ENCODE assay signal across 22 cellular contexts in the genomic region with DNA sequence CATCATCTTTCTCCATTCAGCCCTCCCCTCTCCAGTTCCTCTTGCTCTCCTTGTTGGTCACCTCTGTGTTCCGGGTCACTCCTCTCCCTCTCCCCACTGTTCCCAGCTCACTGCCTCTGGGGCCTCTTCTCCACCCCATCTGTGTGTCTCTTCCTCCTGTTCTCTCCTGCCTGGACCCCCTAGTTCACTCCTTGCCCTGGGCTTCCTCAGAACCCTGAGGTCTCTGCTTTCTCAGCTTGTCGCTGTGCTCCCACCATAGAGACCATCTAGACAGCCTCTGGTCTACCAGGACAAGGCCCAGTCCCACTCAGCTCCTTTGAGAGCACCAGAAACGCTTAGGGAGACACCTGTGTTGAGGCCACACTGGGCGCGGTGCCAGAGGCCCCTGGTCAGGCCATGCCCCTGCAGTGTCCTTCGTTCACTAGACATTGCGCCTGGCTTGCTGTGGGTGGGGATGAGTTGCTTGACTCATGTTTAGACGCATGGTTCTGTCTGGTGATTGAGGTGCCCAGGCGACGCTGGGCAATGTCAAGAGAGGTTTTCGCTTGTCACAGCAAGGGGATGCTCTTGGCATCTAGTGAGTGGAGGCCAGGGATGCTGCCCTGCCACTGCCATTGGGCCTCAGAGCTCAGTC. TPM values are rescaled to one million over a fixed set of nuclear protein-coding genes. Genes with fewer than 3 reads are reported as not detected.
DNase-seq lines count a peak whose midpoint lies in the region; ATAC-seq and TF ChIP-seq lines count a peak whose summit lies in the region.
"Had no signal": no experiment of that assay in that cellular context is flagged by ENCODE, and none has a peak within 500 bp of the region (broad histone marks: within the 10 kb centered on the region; RNA-seq: fewer than 3 reads in every experiment).

No MANE protein-coding gene starts in this region.

- H3K27me3 ChIP-seq in hepatocyte: no peaks in the 10 kb centered on the region
- no peaks in the 10 kb centered on the region for H3K27me3 ChIP-seq in smooth muscle cell (ENCODE audit: low read depth)
- no peaks in the 10 kb centered on the region for H3K27me3 ChIP-seq in upper lobe of right lung
- H3K27me3 ChIP-seq: brain microvascular endothelial cell, vagina had no signal

- intact Hi-C loops in upper lobe of right lung (cut with DNase I): no loop called here

- H3K9me3 Mint-ChIP-seq in activated T-cell treated with anti-CD3 and anti-CD28 coated beads, Interleukin-2, amount 50 U/mL, for 24 hours: no peaks in the 10 kb centered on the region
- no peaks in the 10 kb centered on the region for H3K9me3 Mint-ChIP-seq in activated CD8-positive, alpha-beta T cell treated with anti-CD3 and anti-CD28 coated beads, Interleukin-2, amount 10 ng/mL, durations not matched to agents 7 days and 5 days (ENCODE audit: insufficient read depth)
- H3K9me3 Mint-ChIP-seq: activated T-helper 2 cell treated with anti-CD3 and anti-CD28 coated beads, Interferon-gamma antibody, Interleukin-2, Interleukin-4, amounts not matched to agents 10 μg/mL and 5 μg/mL and 100 μg/mL, durations not matched to agents 14 hours and 24 hours and 36 hours; stimulated activated naive CD8-positive, alpha-beta T cell treated with anti-CD3 and anti-CD28 coated beads, Interleukin-15, amount 100 ng/mL, for 72 hours had no signal

- no peak for DNase-seq in activated T-cell treated with anti-CD3 and anti-CD28 coated beads, Interleukin-2, amount 50 U/mL, for 24 hours
- no peak for DNase-seq in activated T-cell treated with anti-CD3 and anti-CD28 coated beads, Interleukin-2, amount 50 U/mL, for 48 hours
- DNase-seq in activated CD8-positive, alpha-beta T cell treated with anti-CD3 and anti-CD28 coated beads, Interleukin-2, amount 10 ng/mL, durations not matched to agents 7 days and 5 days: no peak
- peak; percentile 9 for DNase-seq in hepatocyte (ENCODE audit: low spot score)
- no peak for DNase-seq in smooth muscle cell (lab: John Stamatoyannopoulos, UW; ENCODE audit: unreplicated experiment)
- DNase-seq in erythroblast (lab: John Stamatoyannopoulos, UW): no peak
- no peak for DNase-seq in upper lobe of right lung
- DNase-seq in cerebellum (ENCODE audit: low spot score): no peak
- DNase-seq: activated CD4-positive, alpha-beta T cell treated with anti-CD3 and anti-CD28 coated beads, Interleukin-2, amount 50 U/mL, for 4 hours; brain microvascular endothelial cell; DND-41; hippocampal formation; kidney glomerular epithelial cell; MV-4-11; NCI-H2029; NCI-H510A treated with DMSO at 0.1 percent for 48 hours; stimulated activated CD4-positive, alpha-beta T cell treated with anti-CD3 and anti-CD28 coated beads, Interleukin-12 subunit alpha, Interleukin-12 subunit beta, amount 100 ng/mL, for 4 hours; stimulated activated naive CD8-positive, alpha-beta T cell treated with anti-CD3 and anti-CD28 coated beads, Interleukin-15, amount 100 ng/mL, for 72 hours had no signal

- H2AFZ ChIP-seq in hepatocyte: no peak overlapping the region
- H2AFZ ChIP-seq in smooth muscle cell (ENCODE audit: low read depth): no peak overlapping the region

- H3K4me3 Mint-ChIP-seq in activated T-cell treated with anti-CD3 and anti-CD28 coated beads, Interleukin-2, amount 50 U/mL, for 24 hours: no peak overlapping the region
- H3K4me3 Mint-ChIP-seq in activated CD8-positive, alpha-beta T cell treated with anti-CD3 and anti-CD28 coated beads, Interleukin-2, amount 10 ng/mL, durations not matched to agents 7 days and 5 days: no peak overlapping the region
- H3K4me3 Mint-ChIP-seq: CD14-positive monocyte; stimulated activated naive CD8-positive, alpha-beta T cell treated with anti-CD3 and anti-CD28 coated beads, Interleukin-15, amount 100 ng/mL, for 72 hours had no signal

- H3K27me3 Mint-ChIP-seq in activated T-cell treated with anti-CD3 and anti-CD28 coated beads, Interleukin-2, amount 50 U/mL, for 24 hours: no peaks in the 10 kb centered on the region
- H3K27me3 Mint-ChIP-seq in activated CD8-positive, alpha-beta T cell treated with anti-CD3 and anti-CD28 coated beads, Interleukin-2, amount 10 ng/mL, durations not matched to agents 7 days and 5 days (ENCODE audit: low read depth): no peaks in the 10 kb centered on the region
- H3K27me3 Mint-ChIP-seq: stimulated activated naive CD8-positive, alpha-beta T cell treated with anti-CD3 and anti-CD28 coated beads, Interleukin-15, amount 100 ng/mL, for 72 hours had no signal

- no peak for ATAC-seq in activated CD8-positive, alpha-beta T cell treated with anti-CD3 and anti-CD28 coated beads, Interleukin-2, amount 10 ng/mL, durations not matched to agents 7 days and 5 days
- ATAC-seq in upper lobe of right lung: no peak
- ATAC-seq: stimulated activated naive CD8-positive, alpha-beta T cell treated with anti-CD3 and anti-CD28 coated beads, Interleukin-15, amount 100 ng/mL, for 72 hours had no signal

- TF ChIP-seq POLR2A in erythroblast (IDR thresholded peaks at IDR 0.05; ENCODE audit: low read length): no peak

- H3K4me1 Mint-ChIP-seq in activated T-cell treated with anti-CD3 and anti-CD28 coated beads, Interleukin-2, amount 50 U/mL, for 24 hours (ENCODE audit: low read depth): peaks cover 30% of the 10 kb centered on the region
- H3K4me1 Mint-ChIP-seq in activated CD8-positive, alpha-beta T cell treated with anti-CD3 and anti-CD28 coated beads, Interleukin-2, amount 10 ng/mL, durations not matched to agents 7 days and 5 days (ENCODE audit: low read depth): peaks cover 31% of the 10 kb centered on the region

- H3K9me3 ChIP-seq in hepatocyte (ENCODE audit: low read depth): no peaks in the 10 kb centered on the region
- H3K9me3 ChIP-seq in smooth muscle cell (replicated peaks; ENCODE audit: low read depth): no peaks in the 10 kb centered on the region
- no peaks in the 10 kb centered on the region for H3K9me3 ChIP-seq in upper lobe of right lung
- H3K9me3 ChIP-seq: vagina had no signal

- no peaks in the 10 kb centered on the region for H3K9me2 ChIP-seq in hepatocyte (replicated peaks; ENCODE audit: insufficient read depth)

- no peak for TF ChIP-seq CTCF in hepatocyte (IDR thresholded peaks at IDR 0.05; ENCODE audit: poor library complexity)
- TF ChIP-seq CTCF in smooth muscle cell (IDR thresholded peaks at IDR 0.05; ENCODE audit: borderline replicate concordance, insufficient read depth, poor library complexity, severe bottlenecking): no peak
- no peak for TF ChIP-seq CTCF in upper lobe of right lung (IDR thresholded peaks at IDR 0.05)

- CTCF ChIA-PET in activated CD8-positive, alpha-beta T cell treated with anti-CD3 and anti-CD28 coated beads, Interleukin-2, amount 10 ng/mL, durations not matched to agents 7 days and 5 days (lab: Charles Lee): no interaction called here

- H3K27ac ChIP-seq in hepatocyte (no peak overlapping the region), smooth muscle cell (ENCODE audit: low read depth) (peak overlapping the region; percentile 15), upper lobe of right lung (no peak overlapping the region)
- H3K27ac ChIP-seq: brain microvascular endothelial cell, vagina had no signal

- H3K9ac ChIP-seq in smooth muscle cell (ENCODE audit: low read depth): no peak overlapping the region

- H4K20me1 ChIP-seq in hepatocyte (ENCODE audit: insufficient read depth, poor library complexity, severe bottlenecking): peaks cover 44% of the 10 kb centered on the region
- peaks cover 93% of the 10 kb centered on the region for H4K20me1 ChIP-seq in smooth muscle cell (ENCODE audit: low read depth)

- H3K4me2 ChIP-seq in hepatocyte (no peak overlapping the region), smooth muscle cell (no peak overlapping the region)

- peak overlapping the region; percentile 77 for H3K27ac Mint-ChIP-seq in activated T-cell treated with anti-CD3 and anti-CD28 coated beads, Interleukin-2, amount 50 U/mL, for 24 hours
- H3K27ac Mint-ChIP-seq in activated CD8-positive, alpha-beta T cell treated with anti-CD3 and anti-CD28 coated beads, Interleukin-2, amount 10 ng/mL, durations not matched to agents 7 days and 5 days: peak overlapping the region; percentile 33
- H3K27ac Mint-ChIP-seq: activated T-helper 2 cell treated with anti-CD3 and anti-CD28 coated beads, Interferon-gamma antibody, Interleukin-2, Interleukin-4, amounts not matched to agents 10 μg/mL and 5 μg/mL and 100 μg/mL, durations not matched to agents 14 hours and 24 hours and 36 hours had no signal

- H3F3A ChIP-seq in smooth muscle cell (ENCODE audit: low read depth): peaks cover 29% of the 10 kb centered on the region

- H3K4me1 ChIP-seq in hepatocyte (ENCODE audit: insufficient read depth): peaks cover 12% of the 10 kb centered on the region
- no peaks in the 10 kb centered on the region for H3K4me1 ChIP-seq in smooth muscle cell (ENCODE audit: low read depth)
- H3K4me1 ChIP-seq in upper lobe of right lung: peaks cover 18% of the 10 kb centered on the region

- H3K36me3 ChIP-seq in hepatocyte (replicated peaks; ENCODE audit: insufficient read depth, low read depth) (peaks cover 4% of the 10 kb centered on the region), smooth muscle cell (ENCODE audit: low read depth) (peaks cover 7% of the 10 kb centered on the region), upper lobe of right lung (peaks cover 82% of the 10 kb centered on the region)

- peaks cover 85% of the 10 kb centered on the region for H3K36me3 Mint-ChIP-seq in activated T-cell treated with anti-CD3 and anti-CD28 coated beads, Interleukin-2, amount 50 U/mL, for 24 hours (ENCODE audit: low read depth)
- H3K36me3 Mint-ChIP-seq in activated CD8-positive, alpha-beta T cell treated with anti-CD3 and anti-CD28 coated beads, Interleukin-2, amount 10 ng/mL, durations not matched to agents 7 days and 5 days (ENCODE audit: low read depth): peaks cover 64% of the 10 kb centered on the region

- POLR2A ChIA-PET in activated CD8-positive, alpha-beta T cell treated with anti-CD3 and anti-CD28 coated beads, Interleukin-2, amount 10 ng/mL, durations not matched to agents 7 days and 5 days (lab: Charles Lee): interaction anchor here (2.9 kb wide), 1 partner anchor 10 kb away, joined by 15 read pairs; the partner anchor contains the start of gene LENG8

- WGBS in hepatocyte (ENCODE audit: low lambda C conversion rate, missing lambda C conversion rate): 92% methylated on average over 11 of the region's 11 CpGs
- 92% methylated on average over 11 of the region's 11 CpGs for WGBS in smooth muscle cell (ENCODE audit: low lambda C conversion rate)

- peaks cover 46% of the 10 kb centered on the region for H3K79me2 ChIP-seq in hepatocyte
- peaks cover 50% of the 10 kb centered on the region for H3K79me2 ChIP-seq in smooth muscle cell (ENCODE audit: low read depth)

- no peak overlapping the region for H3K4me3 ChIP-seq in hepatocyte
- no peak overlapping the region for H3K4me3 ChIP-seq in smooth muscle cell
- H3K4me3 ChIP-seq in upper lobe of right lung: no peak overlapping the region
- H3K4me3 ChIP-seq: vagina had no signal

RNA-seq across cellular contexts. Expression of gene LENG9, which starts 4.8 kb away (rescaled TPM):
- 1 to 10 TPM; 5.3 to 5.6 TPM for total RNA-seq in activated CD8-positive, alpha-beta T cell treated with anti-CD3 and anti-CD28 coated beads, Interleukin-2, amount 10 ng/mL, durations not matched to agents 7 days and 5 days
- total RNA-seq in hepatocyte (3.1 and 7.9 TPM in 2 replicates), smooth muscle cell (1.7 and 4.1 TPM in 2 replicates), upper lobe of right lung (7.2 TPM), cerebellum (1.3 TPM)
- polyA plus RNA-seq in hepatocyte (0.59 and 1.00 TPM in 2 replicates), smooth muscle cell (0.57 and 1.3 TPM in 2 replicates)

RNA-seq across cellular contexts. Expression of gene LENG8, which starts 9.8 kb away (rescaled TPM):
- 100 to 1,000 TPM; 171 to 181 TPM for total RNA-seq in activated CD8-positive, alpha-beta T cell treated with anti-CD3 and anti-CD28 coated beads, Interleukin-2, amount 10 ng/mL, durations not matched to agents 7 days and 5 days
- 36.6 and 40.9 TPM in 2 replicates for total RNA-seq in hepatocyte
- 54.0 and 69.7 TPM in 2 replicates for polyA plus RNA-seq in hepatocyte
- total RNA-seq in smooth muscle cell: 32.9 and 39.2 TPM in 2 replicates
- polyA plus RNA-seq in smooth muscle cell: 27.6 and 60.1 TPM in 2 replicates
- total RNA-seq in upper lobe of right lung: 191 TPM
- 49.7 TPM for total RNA-seq in cerebellum

RNA-seq across cellular contexts. Expression of gene CDC42EP5, which starts 14.3 kb away (rescaled TPM):
- not detected for total RNA-seq in activated CD8-positive, alpha-beta T cell treated with anti-CD3 and anti-CD28 coated beads, Interleukin-2, amount 10 ng/mL, durations not matched to agents 7 days and 5 days
- total RNA-seq in hepatocyte (43.1 and 46.8 TPM in 2 replicates), smooth muscle cell (33.6 and 74.0 TPM in 2 replicates), upper lobe of right lung (38.2 TPM), cerebellum (3.9 TPM)
- polyA plus RNA-seq in hepatocyte (71.2 and 71.5 TPM in 2 replicates), smooth muscle cell (94.1 and 99.8 TPM in 2 replicates)
- polyA plus RNA-seq: CD14-positive monocyte had no signal

RNA-seq across cellular contexts. Expression of gene TTYH1, which starts 43.5 kb away (rescaled TPM):
- total RNA-seq in activated CD8-positive, alpha-beta T cell treated with anti-CD3 and anti-CD28 coated beads, Interleukin-2, amount 10 ng/mL, durations not matched to agents 7 days and 5 days: 1 to 10 TPM in 1 of 2 experiments, under 1 TPM in 1; 0.99 to 1.3 TPM
- 7.0 and 7.1 TPM in 2 replicates for total RNA-seq in hepatocyte
- polyA plus RNA-seq in hepatocyte: 11.0 and 19.3 TPM in 2 replicates
- 0.40 and 2.6 TPM in 2 replicates for total RNA-seq in smooth muscle cell
- 0.65 and 2.1 TPM in 2 replicates for polyA plus RNA-seq in smooth muscle cell
- not detected for total RNA-seq in upper lobe of right lung
- 119 TPM for total RNA-seq in cerebellum
- polyA plus RNA-seq: CD14-positive monocyte had no signal

RNA-seq across cellular contexts. Expression of gene LAIR2, which starts 43.9 kb away (rescaled TPM):
- total RNA-seq in activated CD8-positive, alpha-beta T cell treated with anti-CD3 and anti-CD28 coated beads, Interleukin-2, amount 10 ng/mL, durations not matched to agents 7 days and 5 days: 1 to 10 TPM; 1.4 to 1.6 TPM
- total RNA-seq in hepatocyte (not detected in 2 replicates), smooth muscle cell (not detected in 2 replicates), upper lobe of right lung (not detected), cerebellum (not detected)
- polyA plus RNA-seq in hepatocyte (not detected in 2 replicates), smooth muscle cell (not detected in 2 replicates)
- total RNA-seq: omental fat pad, vagina had no signal
